ENCODE assay signal across 8 cellular contexts in the genomic region with DNA sequence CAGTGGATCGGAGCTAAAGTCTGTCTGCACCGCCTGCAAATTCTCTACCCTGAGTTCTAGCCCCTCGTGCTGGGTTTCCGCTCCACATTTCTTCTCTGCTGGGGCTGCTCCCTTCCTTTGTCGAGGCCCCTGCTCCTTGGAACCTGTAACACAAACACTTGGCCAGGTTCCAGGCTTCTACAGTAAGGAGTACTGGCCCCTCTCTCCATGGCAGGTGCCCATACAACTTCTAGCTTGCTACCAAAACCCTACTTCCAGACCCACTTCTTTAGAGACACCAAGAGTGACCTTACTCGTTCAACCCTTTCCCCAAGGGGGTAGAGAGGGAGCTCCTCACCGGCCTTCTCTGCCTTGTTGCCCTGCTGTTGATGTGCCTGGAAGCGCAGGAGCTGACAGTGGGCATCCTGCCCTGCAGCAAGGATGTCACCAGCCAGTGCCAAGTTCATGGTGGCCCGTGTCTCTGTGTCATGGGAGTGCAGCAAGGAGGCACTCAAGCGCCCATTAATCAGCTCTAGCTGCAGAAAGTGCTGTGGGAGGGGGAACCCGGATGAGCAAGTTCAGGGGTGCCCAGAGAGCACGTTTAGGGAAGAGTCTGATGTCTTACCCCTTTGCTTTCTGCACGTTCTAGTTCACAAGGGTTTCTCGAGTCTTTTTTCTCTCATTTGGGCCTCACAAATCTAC. TPM values are rescaled to one million over a fixed set of nuclear protein-coding genes. Genes with fewer than 3 reads are reported as not detected.
DNase-seq lines count a peak whose midpoint lies in the region; ATAC-seq and TF ChIP-seq lines count a peak whose summit lies in the region.

No MANE protein-coding gene starts in this region.

- H3K27ac Mint-ChIP-seq in Caco-2 (ENCODE audit: unreplicated experiment) = peak overlapping the region; percentile 93
- peak overlapping the region; percentile 74 to 97 (median 88) for H3K27ac Mint-ChIP-seq in naive thymus-derived CD8-positive, alpha-beta T cell

- H3K27me3 ChIP-seq in Caco-2 (replicated peaks; ENCODE audit: control insufficient read depth, insufficient read depth, low read length) (no peaks in the 10 kb centered on the region), Peyer's patch (no peaks in the 10 kb centered on the region), dorsolateral prefrontal cortex (no peaks in the 10 kb centered on the region)

- POLR2A ChIA-PET in Caco-2 (lab: Charles Lee) = interaction anchor here (1.6 kb wide), 1 partner anchor 58 kb away, joined by 7 read pairs; no protein-coding TSS in a partner anchor
- POLR2A ChIA-PET in naive thymus-derived CD8-positive, alpha-beta T cell (lab: Charles Lee) = interaction anchor here (1.1 to 5.0 kb wide), 8 partner anchors 7 to 246 kb away, joined by 3 to 55 read pairs (median 4); a partner anchor contains a TSS

- H3K27ac ChIP-seq in Peyer's patch = peak overlapping the region in 3 of 4 donors; percentile 87 to 90 (median 87)
- H3K27ac ChIP-seq in dorsolateral prefrontal cortex = peak overlapping the region in 37 of 59 donors; percentile 3 to 95 (median 87)

- H3K36me3 Mint-ChIP-seq in Caco-2 (ENCODE audit: insufficient read depth, unreplicated experiment) = peaks cover 35% of the 10 kb centered on the region
- peaks cover 0 to 35% (median 1%) of the 10 kb centered on the region in 3 donors for H3K36me3 Mint-ChIP-seq in naive thymus-derived CD8-positive, alpha-beta T cell

- CTCF ChIA-PET in Caco-2 (lab: Charles Lee) = interaction anchor here (0.6 to 2.1 kb wide), 9 partner anchors 19 to 187 kb away, joined by 3 to 22 read pairs (median 4); no protein-coding TSS in a partner anchor

- TF ChIP-seq CTCF in Caco-2 (IDR thresholded peaks at IDR 0.05; ENCODE audit: insufficient read depth in 1 of 2, low read depth in 1 of 2, low read length in 1 of 2, severe bottlenecking in 1 of 2, unreplicated experiment in 1 of 2) = no peak
- TF ChIP-seq CTCF in Peyer's patch (IDR thresholded peaks at IDR 0.05) = no peak
- TF ChIP-seq CTCF in dorsolateral prefrontal cortex (IDR thresholded peaks at IDR 0.05 in 54 of 56, conservative IDR thresholded peaks at IDR 0.05 in 2 of 56; ENCODE audit: low read depth in 1 of 56, partially characterized antibody in 56 of 56) = no peak

- TF ChIP-seq POLR2A in Peyer's patch (IDR thresholded peaks at IDR 0.05) = no peak

- intact Hi-C loops in Caco-2 (cut with micrococcal nuclease; ENCODE audit: unreplicated experiment) (no loop called here), dorsolateral prefrontal cortex (cut with DNase I) (loop anchor here (2.0 to 10.0 kb wide), 4 partner anchors 51 to 241 kb away; a partner anchor contains a TSS)

- DNase-seq in Caco-2 (no peak), Peyer's patch (no peak), dorsolateral prefrontal cortex (peak in 2 of 10 donors; percentile 20 to 29), NCI-H2227 (lab: John Stamatoyannopoulos, UW; ENCODE audit: unreplicated experiment) (no peak), HT-29 (ENCODE audit: low spot score) (no peak), GOT3 (lab: John Stamatoyannopoulos, UW) (no peak), NCI-H1092 treated with DMSO at 0.1 percent for 48 hours (lab: John Stamatoyannopoulos, UW) (no peak)
- no peak for DNase-seq in naive thymus-derived CD8-positive, alpha-beta T cell

- H3K4me1 Mint-ChIP-seq in Caco-2 (ENCODE audit: low read depth, unreplicated experiment) = peaks cover 6% of the 10 kb centered on the region
- H3K4me1 Mint-ChIP-seq in naive thymus-derived CD8-positive, alpha-beta T cell = peaks cover 19 to 37% (median 25%) of the 10 kb centered on the region in 4 donors

- H3K9me3 Mint-ChIP-seq in Caco-2 (ENCODE audit: unreplicated experiment) = no peaks in the 10 kb centered on the region
- peaks cover 0 to 2% (median 0%) of the 10 kb centered on the region in 9 donors for H3K9me3 Mint-ChIP-seq in naive thymus-derived CD8-positive, alpha-beta T cell

- BruUV-seq in Caco-2 (replicated peaks; lab: Mats Ljungman, UMichigan) = TSS peak; percentile 47

- H3K9me3 ChIP-seq in Caco-2 = no peaks in the 10 kb centered on the region
- no peaks in the 10 kb centered on the region for H3K9me3 ChIP-seq in Peyer's patch

- H3K4me1 ChIP-seq in Caco-2 (peaks cover 5% of the 10 kb centered on the region; the same call in 1 of the 2 replicates), Peyer's patch (peaks cover 0 to 13% (median 7%) of the 10 kb centered on the region in 4 donors)

- peak overlapping the region; percentile 86 for H3K4me3 Mint-ChIP-seq in Caco-2 (ENCODE audit: unreplicated experiment)
- H3K4me3 Mint-ChIP-seq in naive thymus-derived CD8-positive, alpha-beta T cell = peak overlapping the region; percentile 85 to 98 (median 96)

- H3K27me3 Mint-ChIP-seq in Caco-2 (ENCODE audit: insufficient read depth, unreplicated experiment) = no peaks in the 10 kb centered on the region
- H3K27me3 Mint-ChIP-seq in naive thymus-derived CD8-positive, alpha-beta T cell = no peaks in the 10 kb centered on the region

- no peak for ATAC-seq in naive thymus-derived CD8-positive, alpha-beta T cell

- peak overlapping the region; percentile 64 for H3K4me3 ChIP-seq in Caco-2 (ENCODE audit: low read depth, low read length)
- peak overlapping the region; percentile 81 to 97 (median 90) for H3K4me3 ChIP-seq in Peyer's patch
- H3K4me3 ChIP-seq in dorsolateral prefrontal cortex = peak overlapping the region; percentile 45 to 100 (median 96)

- no peaks in the 10 kb centered on the region; the same call in 1 of the 2 replicates for H3K36me3 ChIP-seq in Caco-2 (ENCODE audit: control insufficient read depth, insufficient read depth, low read length)
- peaks cover 0 to 26% (median 0%) of the 10 kb centered on the region in 3 donors for H3K36me3 ChIP-seq in Peyer's patch

RNA-seq across cellular contexts. Expression of a gene that starts 1.1 kb away (rescaled TPM):
- total RNA-seq in Caco-2 (2022) = 62.5 and 65.3 TPM in 2 replicates
- total RNA-seq in Peyer's patch = 100 to 1,000 TPM in 1 of 4 donors, 10 to 100 TPM in 3; 66.5 to 106 (median 69.4) TPM
- total RNA-seq in dorsolateral prefrontal cortex = 10 to 100 TPM; 25.2 to 52.0 (median 34.9) TPM
- 10 to 100 TPM; 35.9 to 43.3 TPM for total RNA-seq in naive thymus-derived CD8-positive, alpha-beta T cell
- 10 to 100 TPM; 40.6 to 58.4 (median 51.1) TPM for polyA plus RNA-seq in naive thymus-derived CD8-positive, alpha-beta T cell
- 84.6 and 96.2 TPM in 2 replicates for total RNA-seq in HT-29 (2014; rRNA removed; shearing (Covaris generic))

RNA-seq across cellular contexts. Expression of a gene that starts 5.9 kb away (rescaled TPM):
- total RNA-seq in Caco-2 (2022) (not detected in 2 replicates), Peyer's patch (not detected), dorsolateral prefrontal cortex (not detected)
- not detected for total RNA-seq in naive thymus-derived CD8-positive, alpha-beta T cell
- polyA plus RNA-seq in naive thymus-derived CD8-positive, alpha-beta T cell = not detected
- not detected in 2 replicates for total RNA-seq in HT-29 (2014; rRNA removed; shearing (Covaris generic))

RNA-seq across cellular contexts. Expression of a gene that starts 9.7 kb away (rescaled TPM):
- total RNA-seq in Caco-2 (2022) (0.18 and 0.23 TPM in 2 replicates), Peyer's patch (1 to 10 TPM in 1 of 4 donors, not detected in 3; 2.8 TPM), dorsolateral prefrontal cortex (1 to 10 TPM in 118 of 120 experiments, under 1 TPM in 2; 0.83 to 8.1 (median 2.2) TPM)
- total RNA-seq in naive thymus-derived CD8-positive, alpha-beta T cell = 1 to 10 TPM; 2.1 to 2.7 TPM
- 1 to 10 TPM; 1.3 to 1.7 (median 1.4) TPM for polyA plus RNA-seq in naive thymus-derived CD8-positive, alpha-beta T cell
- not detected in 2 replicates for total RNA-seq in HT-29 (2014; rRNA removed; shearing (Covaris generic))

RNA-seq across cellular contexts. Expression of a gene that starts 14.4 kb away (rescaled TPM):
- total RNA-seq in Caco-2 (2022) (4.4 and 5.0 TPM in 2 replicates), Peyer's patch (1 to 10 TPM in 2 of 4 donors, not detected in 2; 2.5 to 5.6 TPM), dorsolateral prefrontal cortex (10 to 100 TPM; 16.0 to 66.6 (median 43.0) TPM)
- under 1 TPM; 0.22 to 0.68 TPM for total RNA-seq in naive thymus-derived CD8-positive, alpha-beta T cell
- under 1 TPM; 0.38 to 0.69 (median 0.40) TPM for polyA plus RNA-seq in naive thymus-derived CD8-positive, alpha-beta T cell
- total RNA-seq in HT-29 (2014; rRNA removed; shearing (Covaris generic)) = 38.2 and 42.0 TPM in 2 replicates

RNA-seq across cellular contexts. Expression of a gene that starts 15.5 kb away (rescaled TPM):
- not detected in 2 replicates for total RNA-seq in Caco-2 (2022)
- total RNA-seq in Peyer's patch = not detected
- total RNA-seq in dorsolateral prefrontal cortex = under 1 TPM in 22 of 120 experiments, not detected in 98; 0.07 to 0.40 (median 0.11) TPM
- total RNA-seq in naive thymus-derived CD8-positive, alpha-beta T cell = not detected
- not detected for polyA plus RNA-seq in naive thymus-derived CD8-positive, alpha-beta T cell
- total RNA-seq in HT-29 (2014; rRNA removed; shearing (Covaris generic)) = not detected in 2 replicates
